In the genomic region with DNA sequence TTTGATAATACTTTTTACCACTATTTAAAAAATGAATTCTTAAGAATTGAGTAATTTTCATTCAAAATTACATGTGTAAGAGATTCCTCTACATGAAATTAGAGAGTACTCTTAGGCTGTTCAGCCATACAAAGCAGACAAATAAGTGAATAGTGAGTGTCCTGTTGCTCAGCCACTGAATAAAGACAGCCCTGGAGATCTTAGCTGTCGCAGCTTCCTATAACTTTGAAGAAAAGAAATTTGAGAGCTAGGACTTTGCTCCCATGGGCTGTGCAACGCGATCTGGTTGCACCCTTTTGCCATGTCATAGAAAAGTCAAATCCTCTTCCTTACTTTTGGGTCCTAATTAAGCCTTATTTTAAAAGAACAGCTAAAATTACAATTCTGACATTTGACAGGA, we compare ENCODE assay signal across 20 cellular contexts. TPM values are rescaled to one million over a fixed set of nuclear protein-coding genes. Genes with fewer than 3 reads are reported as not detected.
"Had no signal": no experiment of that assay in that cellular context is flagged by ENCODE, and none has a peak within 500 bp of the region (broad histone marks: within the 10 kb centered on the region; RNA-seq: fewer than 3 reads in every experiment).

No MANE protein-coding gene starts in this region.

- H3K27me3 ChIP-seq: sigmoid colon, spleen, testis, vagina had no signal

- ATAC-seq: activated T-cell treated with anti-CD3 and anti-CD28 coated beads, Interleukin-2, amount 50 U/mL, for 72 hours; T-helper 17 cell had no signal

- DNase-seq: activated CD4-positive, alpha-beta T cell treated with anti-CD3 and anti-CD28 coated beads for 4 hours; activated CD4-positive, alpha-beta T cell treated with anti-CD3 and anti-CD28 coated beads, Interleukin-2, amount 50 U/mL, for 48 hours; activated CD4-positive, CD25-positive, alpha-beta regulatory T cell; activated effector memory CD4-positive, alpha-beta T cell treated with Interleukin-2 at 50 U/mL for 16 hours; activated naive CD4-positive, alpha-beta T cell treated with anti-CD3 and anti-CD28 coated beads for 36 hours; activated naive CD8-positive, alpha-beta T cell treated with anti-CD3 and anti-CD28 coated beads, Interleukin-2, amount 10 ng/mL, durations not matched to agents 7 days and 5 days; activated T-cell treated with anti-CD3 and anti-CD28 coated beads, Interleukin-2, amount 50 U/mL, for 72 hours; amniotic stem cell; cerebellar nuclear complex; effector CD4-positive, alpha-beta T cell; foreskin melanocyte; hippocampal formation; sigmoid colon; spleen; stimulated activated CD4-positive, alpha-beta T cell treated with anti-CD3 and anti-CD28 coated beads, Interleukin-4, amount 100 ng/mL, for 1 hour; stimulated activated naive CD4-positive, alpha-beta T cell; T-helper 17 cell; testis had no signal

- FAIRE-seq: bronchial epithelial cell had no signal

- H3K4me1 ChIP-seq: sigmoid colon, spleen, testis, vagina had no signal

- H3K9me3 ChIP-seq: sigmoid colon, spleen, testis, vagina had no signal

- H3K27ac ChIP-seq: sigmoid colon, spleen, testis, vagina had no signal

- H3K36me3 ChIP-seq: sigmoid colon, spleen, vagina had no signal

- H3K4me3 ChIP-seq: sigmoid colon, spleen, testis, vagina had no signal

RNA-seq across cellular contexts. Expression of gene LRIG3, which starts 40.9 kb away (rescaled TPM):
- total RNA-seq: activated naive CD4-positive, alpha-beta T cell treated with anti-CD3 and anti-CD28 coated beads for 36 hours; activated naive CD8-positive, alpha-beta T cell treated with anti-CD3 and anti-CD28 coated beads, Interleukin-2, amount 10 ng/mL, durations not matched to agents 7 days and 5 days; T-helper 17 cell had no signal
